Comparison of ENCODE assay signal across 10 cellular contexts in genomic region chr11:12677131-12677530, GRCh38. TPM values are rescaled to one million over a fixed set of nuclear protein-coding genes. Genes with fewer than 3 reads are reported as not detected.
A peak's percentile ranks its signal among the peaks of the same experiment; 100 is the strongest.
DNase-seq lines count a peak whose midpoint lies in the region; ATAC-seq and TF ChIP-seq lines count a peak whose summit lies in the region.
"Had no signal": no experiment of that assay in that cellular context is flagged by ENCODE, and none has a peak within 500 bp of the region (broad histone marks: within the 10 kb centered on the region; RNA-seq: fewer than 3 reads in every experiment).

No MANE protein-coding gene starts in this region.

- peaks cover 40% of the 10 kb centered on the region for H3K4me1 ChIP-seq in iPS-15b (ENCODE audit: control insufficient read depth, insufficient read depth, low read length)
- H3K4me1 ChIP-seq in subcutaneous abdominal adipose tissue (ENCODE audit: control insufficient read depth in 5 of 5, insufficient read depth in 5 of 5, low read length in 5 of 5), result peaks cover 6 to 64% (median 54%) of the 10 kb centered on the region in 5 donors

- TF ChIP-seq POLR2A in erythroblast (IDR thresholded peaks at IDR 0.05; ENCODE audit: low read length), result no peak

- peak overlapping the region; percentile 10 for H3K4me3 ChIP-seq in iPS-15b (ENCODE audit: low read depth, low read length)
- peak overlapping the region in 3 of 5 donors; percentile 75 to 90 (median 87) for H3K4me3 ChIP-seq in subcutaneous abdominal adipose tissue (ENCODE audit: low read depth in 1 of 5, low read length in 5 of 5)

- H3K9me3 ChIP-seq in iPS-15b (ENCODE audit: control insufficient read depth, insufficient read depth, low read length), result no peaks in the 10 kb centered on the region
- H3K9me3 ChIP-seq in subcutaneous abdominal adipose tissue (ENCODE audit: control insufficient read depth in 5 of 5, low read length in 5 of 5), result no peaks in the 10 kb centered on the region

- peak; percentile 72 for DNase-seq in HT1080 (ENCODE audit: low read depth)
- DNase-seq in SHP77 (lab: John Stamatoyannopoulos, UW), result no peak
- no peak for DNase-seq in erythroblast (lab: John Stamatoyannopoulos, UW)
- no peak for DNase-seq in activated CD4-positive, CD25-positive, alpha-beta regulatory T cell (lab: John Stamatoyannopoulos, UW)
- DNase-seq: KG1; stimulated activated CD8-positive, alpha-beta memory T cell treated with anti-CD3 and anti-CD28 coated beads, Interleukin-4, amount 100 ng/mL, for 48 hours had no signal

- H3K36me3 ChIP-seq in iPS-15b (ENCODE audit: control insufficient read depth, insufficient read depth, low read length), result no peaks in the 10 kb centered on the region
- no peaks in the 10 kb centered on the region for H3K36me3 ChIP-seq in subcutaneous abdominal adipose tissue (ENCODE audit: control insufficient read depth in 5 of 5, insufficient read depth in 5 of 5, low read length in 5 of 5)

- no peak overlapping the region for H3K9ac ChIP-seq in iPS-15b (ENCODE audit: low read depth, low read length)
- peak overlapping the region in 3 of 5 donors; percentile 43 to 78 (median 66) for H3K9ac ChIP-seq in subcutaneous abdominal adipose tissue (ENCODE audit: low read length in 5 of 5)

- ATAC-seq in SK-N-SH treated with all-trans-retinoic acid at 6 μM for 48 hours (peak; percentile 13; the same call in 2 of the 3 replicates), GM18870 (IDR thresholded peaks at IDR 0.05; ENCODE audit: unreplicated experiment) (no peak)

- peaks cover 44% of the 10 kb centered on the region for H3K27me3 ChIP-seq in iPS-15b (ENCODE audit: control insufficient read depth, insufficient read depth, low read length)
- no peaks in the 10 kb centered on the region for H3K27me3 ChIP-seq in subcutaneous abdominal adipose tissue (ENCODE audit: control insufficient read depth in 5 of 5, insufficient read depth in 4 of 5, low read length in 5 of 5)

- H3K27ac ChIP-seq in subcutaneous abdominal adipose tissue (ENCODE audit: low read depth, low read length), result peak overlapping the region; percentile 86

TF ChIP-seq in SK-N-SH treated with all-trans-retinoic acid at 6 μM for 48 hours, 23 proteins besides CTCF, POLR2A, EP300 and RAD21 (continues in another document):
- TF ChIP-seq ESRRG (CRISPR knock-in tag; IDR thresholded peaks at IDR 0.05) (no peak), ZNF565 (CRISPR knock-in tag; conservative IDR thresholded peaks at IDR 0.05; ENCODE audit: low read depth) (no peak), ARNTL (CRISPR knock-in tag; IDR thresholded peaks at IDR 0.05; ENCODE audit: borderline replicate concordance, low read depth) (no peak), ZNF70 (CRISPR knock-in tag; IDR thresholded peaks at IDR 0.05) (no peak), TCF4 (CRISPR knock-in tag; IDR thresholded peaks at IDR 0.05; ENCODE audit: borderline replicate concordance) (peak; percentile 46; the same call in 1 of the 2 replicates), ZFP3 (CRISPR knock-in tag; IDR thresholded peaks at IDR 0.05) (no peak), ISL1 (CRISPR knock-in tag; IDR thresholded peaks at IDR 0.05) (peak; percentile 50), BACH2 (CRISPR knock-in tag; IDR thresholded peaks at IDR 0.05; ENCODE audit: borderline replicate concordance) (no peak), ZNF8 (CRISPR knock-in tag; IDR thresholded peaks at IDR 0.05) (no peak), POU6F1 (CRISPR knock-in tag; IDR thresholded peaks at IDR 0.05; ENCODE audit: borderline replicate concordance, low read depth) (no peak), PATZ1 (CRISPR knock-in tag; IDR thresholded peaks at IDR 0.05; ENCODE audit: borderline replicate concordance) (peak; percentile 84; the same call in 1 of the 2 replicates), ZC3H10 (CRISPR knock-in tag; IDR thresholded peaks at IDR 0.05) (no peak), CSRNP3 (CRISPR knock-in tag; IDR thresholded peaks at IDR 0.05) (no peak), GLIS3 (CRISPR knock-in tag; IDR thresholded peaks at IDR 0.05) (no peak), RARB (CRISPR knock-in tag; IDR thresholded peaks at IDR 0.05) (no peak), CSDC2 (CRISPR knock-in tag; IDR thresholded peaks at IDR 0.05) (no peak), PPARA (CRISPR knock-in tag; IDR thresholded peaks at IDR 0.05; ENCODE audit: borderline replicate concordance) (no peak), SNAI2 (CRISPR knock-in tag; IDR thresholded peaks at IDR 0.05) (no peak), CREB5 (CRISPR knock-in tag; IDR thresholded peaks at IDR 0.05; ENCODE audit: low read depth) (no peak), OSR1 (CRISPR knock-in tag; IDR thresholded peaks at IDR 0.05) (no peak), TOX (CRISPR knock-in tag; IDR thresholded peaks at IDR 0.05; ENCODE audit: borderline replicate concordance) (0 out of 2 replicates have a peak, but pooled peaks have one; percentile 1)

RNA-seq across cellular contexts. Expression of gene TEAD1, which starts 2.9 kb away (rescaled TPM):
- 60.5 and 74.3 TPM in 2 replicates for total RNA-seq in HT1080 (2014; rRNA removed; shearing (Covaris generic))
- 32.4 and 49.6 TPM in 2 replicates for polyA plus RNA-seq in HT1080 (2015; cell fraction: cytosol; rRNA removed)
- polyA plus RNA-seq in HT1080 (2015; cell fraction: nucleus; rRNA removed), result 71.0 and 75.3 TPM in 2 replicates
